In the genomic region with DNA sequence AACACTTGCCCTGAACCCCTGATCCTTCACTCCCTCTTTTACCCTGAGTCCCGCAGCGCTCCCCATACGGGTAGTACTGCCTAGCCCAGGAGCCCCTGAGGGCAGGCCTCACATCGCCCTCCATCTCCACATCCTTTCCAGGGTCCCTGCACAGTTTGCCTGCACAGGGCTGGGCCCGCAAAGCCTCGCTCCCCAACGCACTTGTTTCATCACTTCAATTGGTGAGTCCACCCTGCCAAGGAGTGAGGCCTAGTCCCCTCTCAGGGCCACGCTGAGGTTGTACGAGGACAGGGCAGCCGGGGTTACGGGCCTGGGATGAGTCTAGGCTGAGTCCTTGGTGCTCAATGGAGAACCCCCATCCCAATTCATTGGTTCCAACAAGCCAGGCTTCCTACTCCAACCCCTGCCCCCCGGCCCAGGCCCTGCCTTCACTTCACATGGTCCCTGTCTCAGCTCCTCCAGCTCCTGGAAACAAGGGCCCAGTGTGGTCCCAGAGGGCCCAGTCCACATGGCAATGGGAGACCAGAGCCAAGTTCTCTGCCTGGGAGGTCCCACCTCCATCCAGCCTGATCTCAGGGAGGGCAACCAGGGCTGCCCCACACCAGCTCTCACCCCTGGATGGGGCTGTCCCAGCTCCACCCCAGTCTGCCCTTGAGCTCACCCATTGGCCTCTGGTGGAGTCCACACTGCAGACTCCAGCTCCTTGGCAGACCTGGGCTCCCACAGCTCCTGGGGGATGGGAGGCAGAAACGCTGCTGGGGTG, we compare ENCODE assay signal across 17 cellular contexts. TPM values are rescaled to one million over a fixed set of nuclear protein-coding genes. Genes with fewer than 3 reads are reported as not detected.
DNase-seq lines count a peak whose midpoint lies in the region; ATAC-seq and TF ChIP-seq lines count a peak whose summit lies in the region.
"Had no signal": no experiment of that assay in that cellular context is flagged by ENCODE, and none has a peak within 500 bp of the region (broad histone marks: within the 10 kb centered on the region; RNA-seq: fewer than 3 reads in every experiment).

No MANE protein-coding gene starts in this region.

- H3K9me3 Mint-ChIP-seq in activated naive CD8-positive, alpha-beta T cell treated with anti-CD3 and anti-CD28 coated beads, Interleukin-2, amount 50 U/mL, for 24 hours, result no peaks in the 10 kb centered on the region
- no peaks in the 10 kb centered on the region for H3K9me3 Mint-ChIP-seq in activated naive CD8-positive, alpha-beta T cell treated with anti-CD3 and anti-CD28 coated beads for 36 hours
- H3K9me3 Mint-ChIP-seq in activated T-helper 17 cell treated with anti-CD3 and anti-CD28 coated beads, Interleukin-2, amount 50 U/mL, for 72 hours, result no peaks in the 10 kb centered on the region
- H3K9me3 Mint-ChIP-seq: CD8-positive, alpha-beta memory T cell had no signal

- no peak overlapping the region for H2AK5ac ChIP-seq in trophoblast cell (ENCODE audit: low read length)

- TF ChIP-seq CTCF in HEK293 (tag by site-specific recombination; IDR thresholded peaks at IDR 0.05) (no peak), body of pancreas (IDR thresholded peaks at IDR 0.05) (no peak)

- H3K14ac ChIP-seq in trophoblast cell (ENCODE audit: low read length), result no peak overlapping the region

- peaks cover 15% of the 10 kb centered on the region for H3K4me1 Mint-ChIP-seq in activated naive CD8-positive, alpha-beta T cell treated with anti-CD3 and anti-CD28 coated beads, Interleukin-2, amount 50 U/mL, for 24 hours
- H3K4me1 Mint-ChIP-seq in activated naive CD8-positive, alpha-beta T cell treated with anti-CD3 and anti-CD28 coated beads for 36 hours, result peaks cover 13% of the 10 kb centered on the region
- H3K4me1 Mint-ChIP-seq in activated T-helper 17 cell treated with anti-CD3 and anti-CD28 coated beads, Interleukin-2, amount 50 U/mL, for 72 hours, result peaks cover 4% of the 10 kb centered on the region

- no peak overlapping the region for H3K27ac Mint-ChIP-seq in activated naive CD8-positive, alpha-beta T cell treated with anti-CD3 and anti-CD28 coated beads, Interleukin-2, amount 50 U/mL, for 24 hours
- no peak overlapping the region for H3K27ac Mint-ChIP-seq in activated naive CD8-positive, alpha-beta T cell treated with anti-CD3 and anti-CD28 coated beads for 36 hours
- peak overlapping the region; percentile 10 for H3K27ac Mint-ChIP-seq in activated T-helper 17 cell treated with anti-CD3 and anti-CD28 coated beads, Interleukin-2, amount 50 U/mL, for 72 hours

- H3K27ac ChIP-seq in HEK293 (ENCODE audit: extremely low read depth, low read depth, low read length) (no peak overlapping the region), trophoblast cell (ENCODE audit: low read depth, low read length) (no peak overlapping the region), body of pancreas (no peak overlapping the region)
- H3K27ac ChIP-seq: BLaER1, HL-60 had no signal

- no peak overlapping the region for H3K23ac ChIP-seq in trophoblast cell (ENCODE audit: low read length)

- no peaks in the 10 kb centered on the region for H3K79me2 ChIP-seq in trophoblast cell (ENCODE audit: control insufficient read depth, insufficient read depth, low read length, poor library complexity)

- POLR2A ChIA-PET in HEK293 (lab: Yijun Ruan, JAX), result interaction anchor here (1.5 kb wide), 1 partner anchor 10 kb away, joined by 5 read pairs; no protein-coding TSS in a partner anchor

- H3K9me3 ChIP-seq in HEK293 (ENCODE audit: control insufficient read depth, insufficient read depth, low read depth, low read length), result no peaks in the 10 kb centered on the region
- H3K9me3 ChIP-seq in trophoblast cell (ENCODE audit: insufficient read depth, low read depth, low read length), result peaks cover 5% of the 10 kb centered on the region
- no peaks in the 10 kb centered on the region for H3K9me3 ChIP-seq in body of pancreas
- H3K9me3 ChIP-seq: BLaER1, Caco-2 had no signal

- H4K8ac ChIP-seq in trophoblast cell (ENCODE audit: low read depth, low read length), result no peak overlapping the region

- H2BK120ac ChIP-seq in trophoblast cell (ENCODE audit: insufficient read depth, low read length, poor library complexity), result no peak overlapping the region

- no peak overlapping the region for H4K91ac ChIP-seq in trophoblast cell (ENCODE audit: low read depth, low read length)

- H2BK5ac ChIP-seq in trophoblast cell (ENCODE audit: low read depth, low read length, poor library complexity), result no peak overlapping the region

- no peak overlapping the region for H3K4me2 ChIP-seq in trophoblast cell (ENCODE audit: low read length)
- H3K4me2 ChIP-seq: BLaER1 had no signal

- no peak for TF ChIP-seq POLR2A in body of pancreas (IDR thresholded peaks at IDR 0.05)

- peaks cover 0 to 10% of the 10 kb centered on the region in 2 experiments; a peak in 1 of 3 replicates for H3K36me3 ChIP-seq in HEK293 (ENCODE audit: control insufficient read depth in 2 of 2, insufficient read depth in 1 of 2, low read length in 2 of 2)
- peaks cover 13 to 17% of the 10 kb centered on the region in 2 experiments for H3K36me3 ChIP-seq in trophoblast cell (ENCODE audit: control insufficient read depth in 1 of 2, insufficient read depth in 2 of 2, low read length in 2 of 2)
- no peaks in the 10 kb centered on the region for H3K36me3 ChIP-seq in body of pancreas (replicated peaks in 1 of 2; ENCODE audit: insufficient read depth in 1 of 2, low read depth in 2 of 2)
- H3K36me3 ChIP-seq: BLaER1 had no signal

- no peak overlapping the region for H3K4me3 ChIP-seq in HEK293 (ENCODE audit: low read depth, low read length)
- H3K4me3 ChIP-seq in trophoblast cell (ENCODE audit: low read depth, low read length), result peak overlapping the region; percentile 26
- no peak overlapping the region for H3K4me3 ChIP-seq in body of pancreas
- H3K4me3 ChIP-seq: BLaER1 had no signal

- no peak overlapping the region for H3K18ac ChIP-seq in trophoblast cell (ENCODE audit: low read length)

- H3K36me3 Mint-ChIP-seq in activated naive CD8-positive, alpha-beta T cell treated with anti-CD3 and anti-CD28 coated beads, Interleukin-2, amount 50 U/mL, for 24 hours (ENCODE audit: low read depth), result peaks cover 5% of the 10 kb centered on the region
- H3K36me3 Mint-ChIP-seq in activated naive CD8-positive, alpha-beta T cell treated with anti-CD3 and anti-CD28 coated beads for 36 hours, result peaks cover 7% of the 10 kb centered on the region
- peaks cover 6% of the 10 kb centered on the region for H3K36me3 Mint-ChIP-seq in activated T-helper 17 cell treated with anti-CD3 and anti-CD28 coated beads, Interleukin-2, amount 50 U/mL, for 72 hours (ENCODE audit: low read depth)

- intact Hi-C loops in body of pancreas (cut with DNase I), result no loop called here

- peak; percentile 7 for ATAC-seq in activated naive CD8-positive, alpha-beta T cell treated with anti-CD3 and anti-CD28 coated beads, Interleukin-2, amount 50 U/mL, for 24 hours
- ATAC-seq in activated T-helper 17 cell treated with anti-CD3 and anti-CD28 coated beads, Interleukin-2, amount 50 U/mL, for 72 hours (replicated peaks), result no peak
- no peak for ATAC-seq in body of pancreas
- ATAC-seq: HCT116 had no signal

- H2AFZ ChIP-seq in trophoblast cell (ENCODE audit: insufficient read depth, low read length, poor library complexity), result no peak overlapping the region

- H3K4ac ChIP-seq in trophoblast cell (ENCODE audit: low read depth, low read length), result no peak overlapping the region

- H3K4me3 Mint-ChIP-seq in activated naive CD8-positive, alpha-beta T cell treated with anti-CD3 and anti-CD28 coated beads, Interleukin-2, amount 50 U/mL, for 24 hours, result no peak overlapping the region
- no peak overlapping the region for H3K4me3 Mint-ChIP-seq in activated naive CD8-positive, alpha-beta T cell treated with anti-CD3 and anti-CD28 coated beads for 36 hours
- no peak overlapping the region for H3K4me3 Mint-ChIP-seq in activated T-helper 17 cell treated with anti-CD3 and anti-CD28 coated beads, Interleukin-2, amount 50 U/mL, for 72 hours
- H3K4me3 Mint-ChIP-seq: CD8-positive, alpha-beta memory T cell had no signal

- WGBS in trophoblast cell (ENCODE audit: extremely low coverage, insufficient coverage, insufficient read length), result no CpG with 5 or more reads among the region's 13 CpGs
- 88 to 95% methylated on average over 6 to 13 of the region's 13 CpGs for WGBS in body of pancreas, 2 donors

- no peak for DNase-seq in activated naive CD8-positive, alpha-beta T cell treated with anti-CD3 and anti-CD28 coated beads, Interleukin-2, amount 50 U/mL, for 24 hours
- DNase-seq in activated naive CD8-positive, alpha-beta T cell treated with anti-CD3 and anti-CD28 coated beads for 36 hours, result no peak
- DNase-seq in trophoblast cell (no peak), DMS153 (lab: John Stamatoyannopoulos, UW) (no peak), body of pancreas (no peak)
- DNase-seq in stimulated activated CD4-positive, alpha-beta T cell treated with anti-CD3 and anti-CD28 coated beads, Interleukin-12 subunit alpha, Interleukin-12 subunit beta, amount 100 ng/mL, for 4 hours, result no peak
- DNase-seq: 8988T; AML-193; Caco-2; CD8-positive, alpha-beta memory T cell; DMS53; GF-D8 had no signal

- no peaks in the 10 kb centered on the region for H3K79me1 ChIP-seq in trophoblast cell (ENCODE audit: low read length)

- CTCF ChIA-PET in HEK293 (lab: Yijun Ruan, JAX), result interaction anchor here (0.6 kb wide), 1 partner anchor 113 kb away, joined by 3 read pairs; no protein-coding TSS in a partner anchor

- no peaks in the 10 kb centered on the region for H3K27me3 Mint-ChIP-seq in activated naive CD8-positive, alpha-beta T cell treated with anti-CD3 and anti-CD28 coated beads, Interleukin-2, amount 50 U/mL, for 24 hours
- no peaks in the 10 kb centered on the region for H3K27me3 Mint-ChIP-seq in activated naive CD8-positive, alpha-beta T cell treated with anti-CD3 and anti-CD28 coated beads for 36 hours
- no peaks in the 10 kb centered on the region for H3K27me3 Mint-ChIP-seq in activated T-helper 17 cell treated with anti-CD3 and anti-CD28 coated beads, Interleukin-2, amount 50 U/mL, for 72 hours
- H3K27me3 Mint-ChIP-seq: CD8-positive, alpha-beta memory T cell had no signal

- H3K4me1 ChIP-seq in HEK293 (ENCODE audit: control insufficient read depth, insufficient read depth, low read length) (no peaks in the 10 kb centered on the region), trophoblast cell (ENCODE audit: control insufficient read depth in 1 of 2, insufficient read depth in 2 of 2, low read length in 2 of 2) (peaks cover 3% of the 10 kb centered on the region in 2 experiments), body of pancreas (peaks cover 15% of the 10 kb centered on the region)

- no peak overlapping the region for H3K9ac ChIP-seq in trophoblast cell (ENCODE audit: low read length)
- H3K9ac ChIP-seq: BLaER1 had no signal

- H3K27me3 ChIP-seq in trophoblast cell (ENCODE audit: insufficient read depth, low read length) (no peaks in the 10 kb centered on the region), body of pancreas (no peaks in the 10 kb centered on the region)
- H3K27me3 ChIP-seq: BLaER1 had no signal

- H4K12ac ChIP-seq in trophoblast cell (ENCODE audit: low read depth, low read length), result no peak overlapping the region

- H2BK12ac ChIP-seq in trophoblast cell (ENCODE audit: low read length), result no peak overlapping the region

RNA-seq across cellular contexts. Expression of gene CLK3, which starts 12.4 kb away (rescaled TPM):
- 100 to 1,000 TPM; 102 to 103 TPM for total RNA-seq in activated naive CD8-positive, alpha-beta T cell treated with anti-CD3 and anti-CD28 coated beads for 36 hours
- 100 to 1,000 TPM; 117 to 179 TPM for total RNA-seq in activated T-helper 17 cell treated with anti-CD3 and anti-CD28 coated beads, Interleukin-2, amount 50 U/mL, for 72 hours
- 68.1 and 72.0 TPM in 2 replicates for polyA plus RNA-seq in trophoblast cell (2013)
- total RNA-seq in body of pancreas, result 100 to 1,000 TPM in 1 of 2 donors, 10 to 100 TPM in 1; 48.0 to 126 TPM
